ENCODE assay signal across 12 cellular contexts in the genomic region with DNA sequence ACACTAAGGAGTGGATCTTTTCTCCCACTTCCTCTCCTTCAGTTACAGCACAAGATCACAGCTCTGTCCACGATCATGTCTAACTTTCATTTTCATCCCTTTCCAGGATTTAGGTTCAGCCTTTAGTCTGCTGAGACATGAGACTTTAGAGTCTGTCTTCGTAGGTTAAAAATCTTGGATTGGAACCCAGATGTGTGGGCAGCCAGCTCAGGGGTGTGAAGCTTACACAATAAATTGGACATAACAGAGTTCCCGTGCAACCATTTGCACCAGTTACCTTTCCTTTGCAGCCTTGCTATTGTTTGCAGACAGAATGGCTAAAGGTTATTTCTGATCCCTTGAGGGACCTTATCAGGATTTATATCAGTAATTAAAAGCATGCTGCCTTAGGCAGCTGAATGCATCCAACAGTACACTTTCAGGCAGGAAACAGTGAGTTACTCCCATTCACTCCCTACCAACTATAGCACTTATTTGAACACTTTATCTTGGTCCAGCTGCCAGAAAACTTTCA.
DNase-seq lines count a peak whose midpoint lies in the region; ATAC-seq and TF ChIP-seq lines count a peak whose summit lies in the region.
"Had no signal": no experiment of that assay in that cellular context is flagged by ENCODE, and none has a peak within 500 bp of the region (broad histone marks: within the 10 kb centered on the region; RNA-seq: fewer than 3 reads in every experiment).

No MANE protein-coding gene starts in this region.

- TF ChIP-seq CTCF in VCaP (conservative IDR thresholded peaks at IDR 0.05) (no peak), heart right ventricle (IDR thresholded peaks at IDR 0.05) (no peak), sigmoid colon (IDR thresholded peaks at IDR 0.05) (no peak)

- H3K4me1 ChIP-seq in GM23248 (ENCODE audit: insufficient read depth) (no peaks in the 10 kb centered on the region; the same call in 1 of the 2 replicates), heart right ventricle (peaks cover 3 to 24% (median 19%) of the 10 kb centered on the region in 9 donors), sigmoid colon (peaks cover 0 to 15% (median 12%) of the 10 kb centered on the region in 4 donors)

- H3K4me3 ChIP-seq in GM23248 (peak overlapping the region; percentile 46; the same call in 1 of the 2 replicates), heart right ventricle (peak overlapping the region in 4 of 10 donors; percentile 13 to 15 (median 14)), sigmoid colon (peak overlapping the region in 2 of 4 donors; percentile 3 to 5)
- H3K4me3 ChIP-seq: GM12878, transverse colon had no signal

- H3K4me2 ChIP-seq in GM23248 (ENCODE audit: unreplicated experiment): peak overlapping the region; percentile 70

- H3K9me3 ChIP-seq in GM23248 (ENCODE audit: low read depth) (no peaks in the 10 kb centered on the region), heart right ventricle (no peaks in the 10 kb centered on the region), sigmoid colon (no peaks in the 10 kb centered on the region)
- H3K9me3 ChIP-seq: transverse colon had no signal

- no peaks in the 10 kb centered on the region for H3K79me2 ChIP-seq in GM23248 (ENCODE audit: insufficient read depth)

- H3K36me3 ChIP-seq in GM23248 (ENCODE audit: low read depth): no peaks in the 10 kb centered on the region
- no peaks in the 10 kb centered on the region for H3K36me3 ChIP-seq in heart right ventricle
- H3K36me3 ChIP-seq in sigmoid colon: no peaks in the 10 kb centered on the region
- H3K36me3 ChIP-seq: transverse colon had no signal

- no peak for TF ChIP-seq POLR2A in sigmoid colon (IDR thresholded peaks at IDR 0.05)

- intact Hi-C loops in heart right ventricle (cut with DNase I): loop anchor here in 2 of 10 donors (5.0 to 10.0 kb wide), 2 partner anchors 61 to 137 kb away; no protein-coding TSS in a partner anchor
- intact Hi-C loops in sigmoid colon (cut with DNase I): no loop called here

- peak; percentile 35 for DNase-seq in GM23248
- DNase-seq in heart right ventricle: peak in 1 of 2 donors; percentile 14
- no peak for DNase-seq in sigmoid colon
- DNase-seq in DMS79 (lab: John Stamatoyannopoulos, UW): no peak
- DNase-seq in DMS114 treated with DMSO at 0.1 percent for 48 hours (lab: John Stamatoyannopoulos, UW; ENCODE audit: unreplicated experiment): no peak
- no peak for DNase-seq in SHP77 treated with DMSO at 0.1 percent for 48 hours (lab: John Stamatoyannopoulos, UW)
- DNase-seq: COR-L47, NCI-H1105, transverse colon had no signal

- no peak overlapping the region for H3K9ac ChIP-seq in GM23248

- WGBS in GM23248 (ENCODE audit: low coverage in 1 of 2, low lambda C conversion rate in 2 of 2, missing lambda C conversion rate in 2 of 2), 2 experiments: 33 to 35% methylated on average over 3 of the region's 3 CpGs
- 31 to 43% methylated on average over 3 of the region's 3 CpGs for WGBS in heart right ventricle, 2 donors
- WGBS in sigmoid colon, 2 donors: 10 to 35% methylated on average over 3 of the region's 3 CpGs

- H3F3A ChIP-seq in GM23248 (ENCODE audit: insufficient read depth): no peaks in the 10 kb centered on the region

- H2AFZ ChIP-seq in GM23248: peak overlapping the region; percentile 47; the same call in 1 of the 2 replicates

- H3K27ac ChIP-seq in GM23248 (no peak overlapping the region), VCaP (peak overlapping the region; percentile 24; the same call in 1 of the 2 replicates), heart right ventricle (peak overlapping the region in 4 of 10 donors; percentile 16 to 67 (median 44)), sigmoid colon (peak overlapping the region in 3 of 4 donors; percentile 6 to 35 (median 34))

- H4K20me1 ChIP-seq in GM23248 (ENCODE audit: insufficient read depth): no peaks in the 10 kb centered on the region

- no peaks in the 10 kb centered on the region for H3K9me2 ChIP-seq in GM23248 (ENCODE audit: insufficient read depth)

- H3K27me3 ChIP-seq in GM23248 (replicated peaks; ENCODE audit: insufficient read depth): no peaks in the 10 kb centered on the region
- H3K27me3 ChIP-seq in heart right ventricle: peaks cover 0 to 41% (median 0%) of the 10 kb centered on the region in 7 donors
- no peaks in the 10 kb centered on the region for H3K27me3 ChIP-seq in sigmoid colon
- H3K27me3 ChIP-seq: transverse colon had no signal

- in situ Hi-C loops in GM23248 (cut with MboI): no loop called here

- peak; percentile 57 to 93 (median 81) for ATAC-seq in heart right ventricle
- no peak for ATAC-seq in HG02588 (IDR thresholded peaks at IDR 0.05; ENCODE audit: unreplicated experiment)
- ATAC-seq: GM12878 had no signal

- no peak for TF ChIP-seq EP300 in sigmoid colon (IDR thresholded peaks at IDR 0.05)
